In genomic region chr11:308037-308708, GRCh38 we compare ENCODE assay signal across 9 cellular contexts. TPM values are rescaled to one million over a fixed set of nuclear protein-coding genes. Genes with fewer than 3 reads are reported as not detected.
DNase-seq lines count a peak whose midpoint lies in the region; ATAC-seq and TF ChIP-seq lines count a peak whose summit lies in the region.
"Not testable (repeated sequence)": the region's sequence is repeated elsewhere in the genome, so short reads cannot be mapped to it uniquely, and the experiment has no call there.
"Had no signal": no experiment of that assay in that cellular context is flagged by ENCODE, and none has a peak within 500 bp of the region (broad histone marks: within the 10 kb centered on the region; RNA-seq: fewer than 3 reads in every experiment).

No MANE protein-coding gene starts in this region.

- TF ChIP-seq CTCF in GM12864 (IDR thresholded peaks at IDR 0.05; ENCODE audit: low read depth, low read length, missing control alignments); left lung (IDR thresholded peaks at IDR 0.05): not testable (repeated sequence)
- TF ChIP-seq CTCF in LNCaP clone FGC (IDR thresholded peaks at IDR 0.05; ENCODE audit: control insufficient read depth, extremely low read depth, insufficient read depth), result 0 out of 2 replicates have a peak, but pooled peaks have one; percentile 8
- TF ChIP-seq CTCF in retinal pigment epithelial cell (conservative IDR thresholded peaks at IDR 0.05; ENCODE audit: low read depth, low read length), result peak; percentile 2

- H3K4me3 Mint-ChIP-seq in activated naive CD8-positive, alpha-beta T cell, result peak overlapping the region; percentile 91

- ATAC-seq in left lung, result peak; percentile 70

- peak overlapping the region; percentile 88 to 93 for H3K27ac ChIP-seq in left lung

- peak; percentile 53 for DNase-seq in A172 (ENCODE audit: low spot score)
- DNase-seq in GM12864 (ENCODE audit: low read depth); LNCaP clone FGC (ENCODE audit: low read depth): not testable (repeated sequence)
- DNase-seq in SKM-1 (lab: John Stamatoyannopoulos, UW; ENCODE audit: unreplicated experiment), result peak; percentile 91
- DNase-seq in erythroblast (lab: John Stamatoyannopoulos, UW), result peak in 1 of 2 experiments; percentile 20
- DNase-seq in left lung, result peak; percentile 81 to 89
- DNase-seq in retinal pigment epithelial cell (ENCODE audit: low read depth), result peak; percentile 45

- intact Hi-C loops in left lung (cut with DNase I), result not testable (repeated sequence)

- not testable (repeated sequence) for H3K27me3 ChIP-seq in left lung

- H3K4me1 Mint-ChIP-seq in activated naive CD8-positive, alpha-beta T cell (ENCODE audit: low read depth), result peaks cover 54% of the 10 kb centered on the region

- H3K27me3 Mint-ChIP-seq in activated naive CD8-positive, alpha-beta T cell, result not testable (repeated sequence)

- not testable (repeated sequence) for H3K9me3 Mint-ChIP-seq in activated naive CD8-positive, alpha-beta T cell (ENCODE audit: low read depth)

- peak overlapping the region; percentile 93 for H3K27ac Mint-ChIP-seq in activated naive CD8-positive, alpha-beta T cell

- not testable (repeated sequence) for H3K36me3 Mint-ChIP-seq in activated naive CD8-positive, alpha-beta T cell

- not testable (repeated sequence) for H3K9me3 ChIP-seq in left lung

- H3K4me3 ChIP-seq in GM12864 (ENCODE audit: low read depth, low read length) (peak overlapping the region; percentile 66), LNCaP clone FGC (ENCODE audit: low read depth, low read length) (peak overlapping the region; percentile 61), left lung (peak overlapping the region; percentile 35 to 69), retinal pigment epithelial cell (ENCODE audit: low read length) (peak overlapping the region; percentile 61)

- H3K36me3 ChIP-seq in left lung, result not testable (repeated sequence)

- TF ChIP-seq POLR2A in erythroblast (IDR thresholded peaks at IDR 0.05; ENCODE audit: low read length), result peak; percentile 13

- peaks cover 2 to 64% of the 10 kb centered on the region in 2 donors for H3K4me1 ChIP-seq in left lung

RNA-seq across cellular contexts. Expression of gene IFITM2, which starts 0.6 kb away (rescaled TPM):
- 17.6 and 22.6 TPM in 2 replicates for total RNA-seq in A172 (2014; rRNA removed; shearing (Covaris generic))
- total RNA-seq in left lung, result 100 to 1,000 TPM; 398 to 886 TPM

RNA-seq across cellular contexts. Expression of gene IFITM1, which starts 5.7 kb away (rescaled TPM):
- 3.1 and 4.5 TPM in 2 replicates for total RNA-seq in A172 (2014; rRNA removed; shearing (Covaris generic))
- total RNA-seq in left lung, result 100 to 1,000 TPM in 1 of 2 donors, 10 to 100 TPM in 1; 98.7 to 149 TPM

RNA-seq across cellular contexts. Expression of gene IFITM5, which starts 8.8 kb away (rescaled TPM):
- not detected in 2 replicates for total RNA-seq in A172 (2014; rRNA removed; shearing (Covaris generic))
- total RNA-seq in left lung, result not detected
- total RNA-seq: activated CD8-positive, alpha-beta memory T cell treated with anti-CD3 and anti-CD28 coated beads for 36 hours had no signal

RNA-seq across cellular contexts. Expression of gene IFITM3, which starts 12.5 kb away (rescaled TPM):
- total RNA-seq in A172 (2014; rRNA removed; shearing (Covaris generic)), result 63.1 and 73.6 TPM in 2 replicates
- total RNA-seq in left lung, result 1,000 to 10,000 TPM in 1 of 2 donors, 100 to 1,000 TPM in 1; 724 to 1,115 TPM

RNA-seq across cellular contexts. Expression of gene PGGHG, which starts 19.2 kb away (rescaled TPM):
- total RNA-seq in A172 (2014; rRNA removed; shearing (Covaris generic)), result 13.0 and 14.2 TPM in 2 replicates
- 10 to 100 TPM; 47.7 to 75.3 TPM for total RNA-seq in left lung

Comparison
In these comparisons a context has a peak if more than half of its experiments do, and no peak if none do; other contexts are left out.
1. RNA of gene IFITM2, which starts 0.6 kb away (total RNA-seq): 398 to 886 TPM in left lung; 17.6 to 22.6 TPM in A172; every median in the first group is over 10 times any median in the second.
2. RNA of gene IFITM1, which starts 5.7 kb away (total RNA-seq): 98.7 to 149 TPM in left lung; 3.1 to 4.5 TPM in A172; every median in the first group is over 10 times any median in the second.
3. Peak in every context shown above with its lines, with median percentiles within 50 percentile points of each other: H3K4me3 ChIP-seq.